In the genomic region with DNA sequence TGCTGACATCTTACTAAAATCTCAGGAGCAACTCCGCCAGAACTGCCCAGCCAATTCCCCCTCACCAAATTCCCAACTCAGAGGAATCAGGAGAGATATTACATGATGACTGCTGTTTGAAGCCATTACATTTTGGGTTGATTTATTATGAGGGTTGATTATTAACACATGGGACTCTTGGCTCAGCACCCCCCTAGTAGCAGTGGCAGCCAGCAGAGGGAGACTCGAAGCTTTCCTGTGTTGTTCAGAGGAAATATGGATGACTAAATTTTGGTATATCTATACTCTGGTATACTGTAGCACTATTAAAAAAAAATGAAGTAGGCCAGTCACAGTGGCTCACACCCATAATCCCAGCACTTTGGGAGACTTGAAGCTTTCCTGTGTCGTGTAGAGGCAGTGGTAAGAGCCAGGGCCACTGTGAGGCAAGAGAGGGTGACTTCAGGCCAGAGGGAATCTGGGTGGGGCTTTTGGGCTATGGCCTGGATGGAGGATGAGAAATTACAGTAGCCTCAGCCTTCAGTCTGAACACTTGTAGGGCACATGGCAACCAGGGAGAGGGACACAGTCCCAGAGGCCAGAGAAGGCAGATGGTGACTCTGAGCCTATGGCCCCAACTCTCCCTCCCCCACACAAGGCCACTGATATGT, we compare ENCODE assay signal across 10 cellular contexts.
DNase-seq lines count a peak whose midpoint lies in the region; ATAC-seq, FAIRE-seq and TF ChIP-seq lines count a peak whose summit lies in the region.
"Had no signal": no experiment of that assay in that cellular context is flagged by ENCODE, and none has a peak within 500 bp of the region (broad histone marks: within the 10 kb centered on the region; RNA-seq: fewer than 3 reads in every experiment).

No MANE protein-coding gene starts in this region.

- DNase-seq in stimulated activated CD4-positive, alpha-beta T cell treated with anti-CD3 and anti-CD28 coated beads, Interleukin-4, amount 100 ng/mL, for 1 hour: peak; percentile 23
- no peak for DNase-seq in stimulated activated CD4-positive, alpha-beta T cell treated with anti-CD3 and anti-CD28 coated beads, Interleukin-1b, Interleukin-23, amount 100 ng/mL, for 48 hours
- DNase-seq in fibroblast of lung (ENCODE audit: low read depth in 2 of 2): peak in 1 of 2 donors; percentile 47
- no peak for DNase-seq in SHP77 (lab: John Stamatoyannopoulos, UW)
- no peak for DNase-seq in GM19239 (ENCODE audit: insufficient read length, low spot score)
- DNase-seq in SW480 (ENCODE audit: low spot score): no peak

- H3K4me2 ChIP-seq in OCI-LY1 (ENCODE audit: low read length): no peak overlapping the region
- H3K4me2 ChIP-seq in fibroblast of lung (ENCODE audit: extremely low read depth, insufficient read depth, low read length): no peak overlapping the region

- no peak overlapping the region for H3K9ac ChIP-seq in OCI-LY1 (ENCODE audit: low read length)
- no peak overlapping the region for H3K9ac ChIP-seq in fibroblast of lung (ENCODE audit: insufficient read depth, low read length)

- no peak for ATAC-seq in HG02678 (IDR thresholded peaks at IDR 0.05; ENCODE audit: unreplicated experiment)

- no peak for FAIRE-seq in GM19239 (lab: Jason Lieb, UNC)
- FAIRE-seq: colon had no signal

- H3K9me3 ChIP-seq in OCI-LY1 (ENCODE audit: low read length): no peaks in the 10 kb centered on the region
- no peaks in the 10 kb centered on the region for H3K9me3 ChIP-seq in fibroblast of lung (ENCODE audit: control insufficient read depth, insufficient read depth, low read depth, low read length)

- TF ChIP-seq CTCF in OCI-LY1 (IDR thresholded peaks at IDR 0.05; ENCODE audit: low read length) (peak; percentile 40; the same call in 1 of the 2 replicates), fibroblast of lung (conservative IDR thresholded peaks at IDR 0.05 in 1 of 2, IDR thresholded peaks at IDR 0.05 in 1 of 2; ENCODE audit: low read depth in 1 of 2, low read length in 2 of 2) (peak; percentile 50 to 67)

- H3K27ac ChIP-seq in OCI-LY1 (ENCODE audit: low read depth, low read length, poor library complexity, severe bottlenecking) (no peak overlapping the region), fibroblast of lung (ENCODE audit: insufficient read depth, low read length) (no peak overlapping the region)
- H3K27ac ChIP-seq: skin epidermis had no signal

- H3K79me2 ChIP-seq in OCI-LY1 (ENCODE audit: insufficient read depth, low read length) (no peaks in the 10 kb centered on the region), fibroblast of lung (ENCODE audit: control insufficient read depth, insufficient read depth, low read length) (no peaks in the 10 kb centered on the region)

- no peaks in the 10 kb centered on the region for H4K20me1 ChIP-seq in OCI-LY1 (ENCODE audit: insufficient read depth, low read length)
- no peaks in the 10 kb centered on the region for H4K20me1 ChIP-seq in fibroblast of lung (ENCODE audit: control insufficient read depth, extremely low read depth, insufficient read depth, low read length)

- no peaks in the 10 kb centered on the region for H3K27me3 ChIP-seq in OCI-LY1 (ENCODE audit: insufficient read depth, low read length)
- no peaks in the 10 kb centered on the region for H3K27me3 ChIP-seq in fibroblast of lung (ENCODE audit: control insufficient read depth, insufficient read depth, low read length)

- H3K9me2 ChIP-seq in OCI-LY1 (ENCODE audit: low read depth, low read length): no peaks in the 10 kb centered on the region

- H3K36me3 ChIP-seq in OCI-LY1 (ENCODE audit: insufficient read depth, low read length) (no peaks in the 10 kb centered on the region), fibroblast of lung (ENCODE audit: control insufficient read depth, insufficient read depth, low read length) (no peaks in the 10 kb centered on the region)

- no peaks in the 10 kb centered on the region for H3K4me1 ChIP-seq in OCI-LY1 (ENCODE audit: insufficient read depth, low read length, severe bottlenecking)
- H3K4me1 ChIP-seq in fibroblast of lung (ENCODE audit: control insufficient read depth, extremely low read depth, insufficient read depth, low read length): no peaks in the 10 kb centered on the region

- H3K4me3 ChIP-seq in OCI-LY1 (ENCODE audit: low read depth, low read length, poor library complexity, severe bottlenecking) (no peak overlapping the region), fibroblast of lung (replicated peaks in 1 of 4; ENCODE audit: control extremely low read depth in 1 of 4, insufficient read depth in 1 of 4, low read depth in 3 of 4, low read length in 4 of 4) (no peak overlapping the region)
- H3K4me3 ChIP-seq: skin epidermis had no signal

- no peak overlapping the region for H2AFZ ChIP-seq in OCI-LY1 (ENCODE audit: low read length)
- H2AFZ ChIP-seq in fibroblast of lung (ENCODE audit: low read length): no peak overlapping the region

- H3F3A ChIP-seq in OCI-LY1 (ENCODE audit: insufficient read depth, low read length): no peaks in the 10 kb centered on the region
